In genomic region chr1:199859525-199859924, GRCh38 we compare ENCODE assay signal across 9 cellular contexts.
DNase-seq lines count a peak whose midpoint lies in the region; ATAC-seq and TF ChIP-seq lines count a peak whose summit lies in the region.
"Had no signal": no experiment of that assay in that cellular context is flagged by ENCODE, and none has a peak within 500 bp of the region (broad histone marks: within the 10 kb centered on the region; RNA-seq: fewer than 3 reads in every experiment).

No MANE protein-coding gene starts in this region.

- no peak overlapping the region for H2AK5ac ChIP-seq in mesenchymal stem cell (ENCODE audit: low read length, severe bottlenecking)

- H3K4me1 ChIP-seq in mesenchymal stem cell (ENCODE audit: control insufficient read depth, insufficient read depth, low read depth, low read length) (peaks cover 2% of the 10 kb centered on the region), testis (no peaks in the 10 kb centered on the region)
- H3K4me1 ChIP-seq: gastrocnemius medialis had no signal

- no peaks in the 10 kb centered on the region for H3K27me3 ChIP-seq in mesenchymal stem cell (ENCODE audit: control insufficient read depth in 1 of 2, insufficient read depth in 1 of 2, low read length in 2 of 2)
- H3K27me3 ChIP-seq in testis, result no peaks in the 10 kb centered on the region
- H3K27me3 ChIP-seq: gastrocnemius medialis had no signal

- DNase-seq in COLO829 (ENCODE audit: low spot score), result peak; percentile 35
- peak; percentile 94 for DNase-seq in MV-4-11 (lab: John Stamatoyannopoulos, UW)
- DNase-seq in amniotic epithelial cell (ENCODE audit: low read depth), result peak; percentile 87
- peak; percentile 86 for DNase-seq in mesenchymal stem cell
- no peak for DNase-seq in testis
- no peak for DNase-seq in activated T-cell treated with anti-CD3 and anti-CD28 coated beads for 4 hours
- DNase-seq: gastrocnemius medialis had no signal

- peak overlapping the region; percentile 51 for H3K9ac ChIP-seq in mesenchymal stem cell (ENCODE audit: low read length)

- intact Hi-C loops in testis (cut with DNase I; ENCODE audit: low total_unique reads), result no loop called here

- H3K36me3 ChIP-seq in mesenchymal stem cell (ENCODE audit: control insufficient read depth in 1 of 2, insufficient read depth in 2 of 2, low read depth in 1 of 2, low read length in 2 of 2) (no peaks in the 10 kb centered on the region), testis (ENCODE audit: low read depth, missing control alignments) (no peaks in the 10 kb centered on the region)
- H3K36me3 ChIP-seq: gastrocnemius medialis had no signal

- no peak overlapping the region for H4K91ac ChIP-seq in mesenchymal stem cell (ENCODE audit: low read length)

- 25% methylated on average over 3 of the region's 3 CpGs for WGBS in mesenchymal stem cell
- 56 to 68% methylated on average over 3 of the region's 3 CpGs for WGBS in testis, 2 donors

- no peak overlapping the region for H2BK12ac ChIP-seq in mesenchymal stem cell (ENCODE audit: low read length in 2 of 2)

- no peaks in the 10 kb centered on the region for H3K79me1 ChIP-seq in mesenchymal stem cell (replicated peaks; ENCODE audit: low read length, poor library complexity, severe bottlenecking)

- no peak overlapping the region for H3K14ac ChIP-seq in mesenchymal stem cell (ENCODE audit: low read length in 2 of 2)

- no peak overlapping the region for H2BK5ac ChIP-seq in mesenchymal stem cell (ENCODE audit: low read depth, low read length, poor library complexity, severe bottlenecking)

- TF ChIP-seq CTCF in testis (IDR thresholded peaks at IDR 0.05), result no peak

- no peak overlapping the region for H3K18ac ChIP-seq in mesenchymal stem cell (ENCODE audit: low read depth in 1 of 2, low read length in 2 of 2)

- no peak overlapping the region for H3K27ac ChIP-seq in mesenchymal stem cell (ENCODE audit: low read length, poor library complexity, severe bottlenecking)
- H3K27ac ChIP-seq in testis, result no peak overlapping the region
- H3K27ac ChIP-seq: gastrocnemius medialis had no signal

- no peak overlapping the region for H3K23ac ChIP-seq in mesenchymal stem cell (ENCODE audit: low read length in 2 of 2)

- H2BK15ac ChIP-seq in mesenchymal stem cell (ENCODE audit: low read depth, poor library complexity, severe bottlenecking), result no peak overlapping the region

- no peak overlapping the region for H4K8ac ChIP-seq in mesenchymal stem cell (ENCODE audit: low read length)

- ATAC-seq in GM18861 (IDR thresholded peaks at IDR 0.05; ENCODE audit: unreplicated experiment) (no peak), HG03354 (IDR thresholded peaks at IDR 0.05; ENCODE audit: poor library complexity, severe bottlenecking, unreplicated experiment) (no peak)

- no peak overlapping the region for H3K4me3 ChIP-seq in mesenchymal stem cell (ENCODE audit: insufficient read depth in 1 of 2, low read depth in 1 of 2, low read length in 2 of 2)
- no peak overlapping the region for H3K4me3 ChIP-seq in testis
- H3K4me3 ChIP-seq: gastrocnemius medialis had no signal

- no peak for TF ChIP-seq POLR2A in testis (IDR thresholded peaks at IDR 0.05)

- H2AFZ ChIP-seq in mesenchymal stem cell (ENCODE audit: low read depth, low read length), result no peak overlapping the region

- no peak overlapping the region for H3K4me2 ChIP-seq in mesenchymal stem cell (ENCODE audit: low read length, poor library complexity, severe bottlenecking)

- H2BK120ac ChIP-seq in mesenchymal stem cell (ENCODE audit: low read depth, low read length), result no peak overlapping the region

- H3K4ac ChIP-seq in mesenchymal stem cell (ENCODE audit: low read depth in 1 of 2, low read length in 2 of 2), result no peak overlapping the region

- H3K9me3 ChIP-seq in mesenchymal stem cell (ENCODE audit: control insufficient read depth, low read length), result no peaks in the 10 kb centered on the region
- no peaks in the 10 kb centered on the region for H3K9me3 ChIP-seq in testis
- H3K9me3 ChIP-seq: gastrocnemius medialis had no signal

Comparison
In these comparisons a context has a peak if more than half of its experiments do, and no peak if none do; other contexts are left out.
1. DNase-seq: peak in COLO829 (single experiment), MV-4-11 (single experiment), amniotic epithelial cell (single experiment) and mesenchymal stem cell (single experiment); none in testis (single experiment) and activated T-cell treated with anti-CD3 and anti-CD28 coated beads for 4 hours (single experiment).